3 cellular contexts compared by ENCODE assay signal in the genomic region with DNA sequence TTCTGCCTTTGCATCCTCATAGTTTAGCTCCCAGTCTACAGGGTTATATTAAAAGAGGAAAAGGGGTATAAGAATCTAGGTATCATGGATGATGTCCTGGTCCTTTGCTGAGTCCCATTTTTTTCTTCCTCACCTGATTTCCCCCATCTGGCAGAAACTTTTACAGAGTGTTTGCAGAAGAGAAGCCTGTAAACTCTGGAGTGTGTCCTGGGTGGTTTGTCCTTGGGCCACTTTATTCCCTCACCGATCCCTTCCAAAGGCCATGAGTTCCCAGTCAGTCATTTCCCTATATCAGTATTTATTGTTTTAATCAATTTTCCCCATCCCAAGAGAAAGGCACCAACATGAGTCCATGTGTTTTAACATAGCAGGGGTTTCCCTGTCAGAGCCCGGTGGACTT.
"Had no signal": no experiment of that assay in that cellular context is flagged by ENCODE, and none has a peak within 500 bp of the region (broad histone marks: within the 10 kb centered on the region; RNA-seq: fewer than 3 reads in every experiment).

No MANE protein-coding gene starts in this region.

- DNase-seq: H9, HCEC 1CT had no signal

- H3K4me2 ChIP-seq: GM23338 had no signal

- H3K4me3 ChIP-seq: GM23338 had no signal

- ATAC-seq: GM23338 had no signal

- H2AFZ ChIP-seq: GM23338 had no signal
